Comparison of ENCODE assay signal across 1 cellular context in the genomic region with DNA sequence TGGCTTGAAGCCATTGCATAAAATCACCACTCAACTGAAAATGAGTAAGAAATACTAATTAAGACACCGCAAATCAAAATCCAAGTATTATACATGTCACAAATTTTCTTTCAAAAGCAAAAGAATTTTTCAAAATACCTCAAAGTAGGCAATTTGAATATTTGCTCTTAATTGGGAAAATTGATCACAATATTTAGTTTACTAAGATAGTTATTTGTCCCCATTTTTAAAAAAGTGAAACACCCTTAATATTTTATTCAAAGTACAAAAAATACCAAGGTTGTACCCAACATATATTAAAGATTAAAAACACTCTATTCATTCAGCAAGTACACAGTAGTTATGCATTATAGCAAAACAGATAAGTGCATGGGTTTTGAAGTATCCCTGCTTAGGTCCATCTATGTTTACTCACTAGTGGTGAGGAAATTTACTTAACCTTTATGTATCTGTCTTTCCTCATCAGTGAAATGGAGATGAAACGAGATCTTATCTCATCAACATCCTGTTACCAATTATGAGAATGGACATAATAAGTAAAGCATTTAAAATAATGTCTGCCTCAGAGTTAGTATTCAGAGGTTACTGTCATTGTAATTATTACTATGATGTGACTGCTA.
TF ChIP-seq lines count a peak whose summit lies in the region.

No MANE protein-coding gene starts in this region.

TF ChIP-seq in HepG2, 621 proteins besides CTCF, POLR2A, EP300 and RAD21 (continued from another document and continues in another):
- TF ChIP-seq, protein P1, sequence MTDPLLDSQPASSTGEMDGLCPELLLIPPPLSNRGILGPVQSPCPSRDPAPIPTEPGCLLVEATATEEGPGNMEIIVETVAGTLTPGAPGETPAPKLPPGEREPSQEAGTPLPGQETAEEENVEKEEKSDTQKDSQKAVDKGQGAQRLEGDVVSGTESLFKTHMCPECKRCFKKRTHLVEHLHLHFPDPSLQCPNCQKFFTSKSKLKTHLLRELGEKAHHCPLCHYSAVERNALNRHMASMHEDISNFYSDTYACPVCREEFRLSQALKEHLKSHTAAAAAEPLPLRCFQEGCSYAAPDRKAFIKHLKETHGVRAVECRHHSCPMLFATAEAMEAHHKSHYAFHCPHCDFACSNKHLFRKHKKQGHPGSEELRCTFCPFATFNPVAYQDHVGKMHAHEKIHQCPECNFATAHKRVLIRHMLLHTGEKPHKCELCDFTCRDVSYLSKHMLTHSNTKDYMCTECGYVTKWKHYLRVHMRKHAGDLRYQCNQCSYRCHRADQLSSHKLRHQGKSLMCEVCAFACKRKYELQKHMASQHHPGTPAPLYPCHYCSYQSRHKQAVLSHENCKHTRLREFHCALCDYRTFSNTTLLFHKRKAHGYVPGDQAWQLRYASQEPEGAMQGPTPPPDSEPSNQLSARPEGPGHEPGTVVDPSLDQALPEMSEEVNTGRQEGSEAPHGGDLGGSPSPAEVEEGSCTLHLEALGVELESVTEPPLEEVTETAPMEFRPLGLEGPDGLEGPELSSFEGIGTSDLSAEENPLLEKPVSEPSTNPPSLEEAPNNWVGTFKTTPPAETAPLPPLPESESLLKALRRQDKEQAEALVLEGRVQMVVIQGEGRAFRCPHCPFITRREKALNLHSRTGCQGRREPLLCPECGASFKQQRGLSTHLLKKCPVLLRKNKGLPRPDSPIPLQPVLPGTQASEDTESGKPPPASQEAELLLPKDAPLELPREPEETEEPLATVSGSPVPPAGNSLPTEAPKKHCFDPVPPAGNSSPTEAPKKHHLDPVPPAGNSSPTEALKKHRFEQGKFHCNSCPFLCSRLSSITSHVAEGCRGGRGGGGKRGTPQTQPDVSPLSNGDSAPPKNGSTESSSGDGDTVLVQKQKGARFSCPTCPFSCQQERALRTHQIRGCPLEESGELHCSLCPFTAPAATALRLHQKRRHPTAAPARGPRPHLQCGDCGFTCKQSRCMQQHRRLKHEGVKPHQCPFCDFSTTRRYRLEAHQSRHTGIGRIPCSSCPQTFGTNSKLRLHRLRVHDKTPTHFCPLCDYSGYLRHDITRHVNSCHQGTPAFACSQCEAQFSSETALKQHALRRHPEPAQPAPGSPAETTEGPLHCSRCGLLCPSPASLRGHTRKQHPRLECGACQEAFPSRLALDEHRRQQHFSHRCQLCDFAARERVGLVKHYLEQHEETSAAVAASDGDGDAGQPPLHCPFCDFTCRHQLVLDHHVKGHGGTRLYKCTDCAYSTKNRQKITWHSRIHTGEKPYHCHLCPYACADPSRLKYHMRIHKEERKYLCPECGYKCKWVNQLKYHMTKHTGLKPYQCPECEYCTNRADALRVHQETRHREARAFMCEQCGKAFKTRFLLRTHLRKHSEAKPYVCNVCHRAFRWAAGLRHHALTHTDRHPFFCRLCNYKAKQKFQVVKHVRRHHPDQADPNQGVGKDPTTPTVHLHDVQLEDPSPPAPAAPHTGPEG (CRISPR knock-in tag; IDR thresholded peaks at IDR 0.05) = no peak
- TF ChIP-seq ZEB1 (IDR thresholded peaks at IDR 0.05; ENCODE audit: insufficient replicate concordance, low read depth) (no peak), SMC3 (IDR thresholded peaks at IDR 0.05; ENCODE audit: low read length) (peak; percentile 16; the same call in 1 of the 2 replicates), ZNF746 (CRISPR knock-in tag; IDR thresholded peaks at IDR 0.05) (no peak), ZNF629 (CRISPR knock-in tag; conservative IDR thresholded peaks at IDR 0.05) (peak; percentile 36), KLF9 (CRISPR knock-in tag; IDR thresholded peaks at IDR 0.05; ENCODE audit: low read depth) (peak; percentile 95), KMT2B (CRISPR knock-in tag; IDR thresholded peaks at IDR 0.05) (peak; percentile 64; the same call in 1 of the 2 replicates), IRF2 (CRISPR knock-in tag; IDR thresholded peaks at IDR 0.05) (peak; percentile 90; the same call in 1 of the 2 replicates), SATB2 (CRISPR knock-in tag; IDR thresholded peaks at IDR 0.05) (peak; percentile 82; the same call in 1 of the 2 replicates), MAF1 (CRISPR knock-in tag; IDR thresholded peaks at IDR 0.05; ENCODE audit: borderline replicate concordance) (no peak), HDAC2 (CRISPR knock-in tag; IDR thresholded peaks at IDR 0.05) (peak; percentile 99), ZNF607 (CRISPR knock-in tag; IDR thresholded peaks at IDR 0.05; ENCODE audit: borderline replicate concordance) (no peak), ATF1 (CRISPR knock-in tag; IDR thresholded peaks at IDR 0.05) (peak; percentile 77), ELK4 (CRISPR knock-in tag; IDR thresholded peaks at IDR 0.05; ENCODE audit: borderline replicate concordance) (no peak), TGIF2 (CRISPR knock-in tag; IDR thresholded peaks at IDR 0.05) (peak; percentile 84; the same call in 1 of the 2 replicates), ZNF414 (CRISPR knock-in tag; IDR thresholded peaks at IDR 0.05) (no peak; the same call in 1 of the 2 replicates), ZSCAN9 (CRISPR knock-in tag; IDR thresholded peaks at IDR 0.05; ENCODE audit: borderline replicate concordance) (peak; percentile 66; the same call in 1 of the 2 replicates), NFIB (CRISPR knock-in tag; IDR thresholded peaks at IDR 0.05; ENCODE audit: borderline replicate concordance) (no peak), SOX6 (IDR thresholded peaks at IDR 0.05) (no peak), SOX6 (CRISPR knock-in tag; IDR thresholded peaks at IDR 0.05) (peak; percentile 80), ARID2 (CRISPR knock-in tag; IDR thresholded peaks at IDR 0.05; ENCODE audit: borderline replicate concordance) (no peak), ZNF749 (CRISPR knock-in tag; IDR thresholded peaks at IDR 0.05; ENCODE audit: borderline replicate concordance) (peak; percentile 75; the same call in 1 of the 2 replicates), CBFB (CRISPR knock-in tag; IDR thresholded peaks at IDR 0.05) (peak; percentile 93; the same call in 1 of the 2 replicates), NCOA5 (CRISPR knock-in tag; IDR thresholded peaks at IDR 0.05) (peak; percentile 82; the same call in 1 of the 2 replicates), ZNF329 (CRISPR knock-in tag; IDR thresholded peaks at IDR 0.05; ENCODE audit: low read depth) (no peak), MZF1 (CRISPR knock-in tag; IDR thresholded peaks at IDR 0.05; ENCODE audit: borderline replicate concordance) (no peak)
- TF ChIP-seq, protein P2, sequence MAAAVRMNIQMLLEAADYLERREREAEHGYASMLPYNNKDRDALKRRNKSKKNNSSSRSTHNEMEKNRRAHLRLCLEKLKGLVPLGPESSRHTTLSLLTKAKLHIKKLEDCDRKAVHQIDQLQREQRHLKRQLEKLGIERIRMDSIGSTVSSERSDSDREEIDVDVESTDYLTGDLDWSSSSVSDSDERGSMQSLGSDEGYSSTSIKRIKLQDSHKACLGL (CRISPR knock-in tag; IDR thresholded peaks at IDR 0.05) = no peak
- TF ChIP-seq, protein P3, sequence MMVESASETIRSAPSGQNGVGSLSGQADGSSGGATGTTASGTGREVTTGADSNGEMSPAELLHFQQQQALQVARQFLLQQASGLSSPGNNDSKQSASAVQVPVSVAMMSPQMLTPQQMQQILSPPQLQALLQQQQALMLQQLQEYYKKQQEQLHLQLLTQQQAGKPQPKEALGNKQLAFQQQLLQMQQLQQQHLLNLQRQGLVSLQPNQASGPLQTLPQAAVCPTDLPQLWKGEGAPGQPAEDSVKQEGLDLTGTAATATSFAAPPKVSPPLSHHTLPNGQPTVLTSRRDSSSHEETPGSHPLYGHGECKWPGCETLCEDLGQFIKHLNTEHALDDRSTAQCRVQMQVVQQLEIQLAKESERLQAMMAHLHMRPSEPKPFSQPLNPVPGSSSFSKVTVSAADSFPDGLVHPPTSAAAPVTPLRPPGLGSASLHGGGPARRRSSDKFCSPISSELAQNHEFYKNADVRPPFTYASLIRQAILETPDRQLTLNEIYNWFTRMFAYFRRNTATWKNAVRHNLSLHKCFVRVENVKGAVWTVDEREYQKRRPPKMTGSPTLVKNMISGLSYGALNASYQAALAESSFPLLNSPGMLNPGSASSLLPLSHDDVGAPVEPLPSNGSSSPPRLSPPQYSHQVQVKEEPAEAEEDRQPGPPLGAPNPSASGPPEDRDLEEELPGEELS (CRISPR knock-in tag; IDR thresholded peaks at IDR 0.05) = peak; percentile 98
- TF ChIP-seq, protein P4, sequence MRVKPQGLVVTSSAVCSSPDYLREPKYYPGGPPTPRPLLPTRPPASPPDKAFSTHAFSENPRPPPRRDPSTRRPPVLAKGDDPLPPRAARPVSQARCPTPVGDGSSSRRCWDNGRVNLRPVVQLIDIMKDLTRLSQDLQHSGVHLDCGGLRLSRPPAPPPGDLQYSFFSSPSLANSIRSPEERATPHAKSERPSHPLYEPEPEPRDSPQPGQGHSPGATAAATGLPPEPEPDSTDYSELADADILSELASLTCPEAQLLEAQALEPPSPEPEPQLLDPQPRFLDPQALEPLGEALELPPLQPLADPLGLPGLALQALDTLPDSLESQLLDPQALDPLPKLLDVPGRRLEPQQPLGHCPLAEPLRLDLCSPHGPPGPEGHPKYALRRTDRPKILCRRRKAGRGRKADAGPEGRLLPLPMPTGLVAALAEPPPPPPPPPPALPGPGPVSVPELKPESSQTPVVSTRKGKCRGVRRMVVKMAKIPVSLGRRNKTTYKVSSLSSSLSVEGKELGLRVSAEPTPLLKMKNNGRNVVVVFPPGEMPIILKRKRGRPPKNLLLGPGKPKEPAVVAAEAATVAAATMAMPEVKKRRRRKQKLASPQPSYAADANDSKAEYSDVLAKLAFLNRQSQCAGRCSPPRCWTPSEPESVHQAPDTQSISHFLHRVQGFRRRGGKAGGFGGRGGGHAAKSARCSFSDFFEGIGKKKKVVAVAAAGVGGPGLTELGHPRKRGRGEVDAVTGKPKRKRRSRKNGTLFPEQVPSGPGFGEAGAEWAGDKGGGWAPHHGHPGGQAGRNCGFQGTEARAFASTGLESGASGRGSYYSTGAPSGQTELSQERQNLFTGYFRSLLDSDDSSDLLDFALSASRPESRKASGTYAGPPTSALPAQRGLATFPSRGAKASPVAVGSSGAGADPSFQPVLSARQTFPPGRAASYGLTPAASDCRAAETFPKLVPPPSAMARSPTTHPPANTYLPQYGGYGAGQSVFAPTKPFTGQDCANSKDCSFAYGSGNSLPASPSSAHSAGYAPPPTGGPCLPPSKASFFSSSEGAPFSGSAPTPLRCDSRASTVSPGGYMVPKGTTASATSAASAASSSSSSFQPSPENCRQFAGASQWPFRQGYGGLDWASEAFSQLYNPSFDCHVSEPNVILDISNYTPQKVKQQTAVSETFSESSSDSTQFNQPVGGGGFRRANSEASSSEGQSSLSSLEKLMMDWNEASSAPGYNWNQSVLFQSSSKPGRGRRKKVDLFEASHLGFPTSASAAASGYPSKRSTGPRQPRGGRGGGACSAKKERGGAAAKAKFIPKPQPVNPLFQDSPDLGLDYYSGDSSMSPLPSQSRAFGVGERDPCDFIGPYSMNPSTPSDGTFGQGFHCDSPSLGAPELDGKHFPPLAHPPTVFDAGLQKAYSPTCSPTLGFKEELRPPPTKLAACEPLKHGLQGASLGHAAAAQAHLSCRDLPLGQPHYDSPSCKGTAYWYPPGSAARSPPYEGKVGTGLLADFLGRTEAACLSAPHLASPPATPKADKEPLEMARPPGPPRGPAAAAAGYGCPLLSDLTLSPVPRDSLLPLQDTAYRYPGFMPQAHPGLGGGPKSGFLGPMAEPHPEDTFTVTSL (CRISPR knock-in tag; IDR thresholded peaks at IDR 0.05; ENCODE audit: borderline replicate concordance) = peak; percentile 98
- TF ChIP-seq, protein P5, sequence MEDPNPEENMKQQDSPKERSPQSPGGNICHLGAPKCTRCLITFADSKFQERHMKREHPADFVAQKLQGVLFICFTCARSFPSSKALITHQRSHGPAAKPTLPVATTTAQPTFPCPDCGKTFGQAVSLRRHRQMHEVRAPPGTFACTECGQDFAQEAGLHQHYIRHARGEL (CRISPR knock-in tag; IDR thresholded peaks at IDR 0.05) = no peak
- TF ChIP-seq, protein P6, sequence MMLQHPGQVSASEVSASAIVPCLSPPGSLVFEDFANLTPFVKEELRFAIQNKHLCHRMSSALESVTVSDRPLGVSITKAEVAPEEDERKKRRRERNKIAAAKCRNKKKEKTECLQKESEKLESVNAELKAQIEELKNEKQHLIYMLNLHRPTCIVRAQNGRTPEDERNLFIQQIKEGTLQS (CRISPR knock-in tag; IDR thresholded peaks at IDR 0.05) = peak; percentile 87
- TF ChIP-seq, protein P7, sequence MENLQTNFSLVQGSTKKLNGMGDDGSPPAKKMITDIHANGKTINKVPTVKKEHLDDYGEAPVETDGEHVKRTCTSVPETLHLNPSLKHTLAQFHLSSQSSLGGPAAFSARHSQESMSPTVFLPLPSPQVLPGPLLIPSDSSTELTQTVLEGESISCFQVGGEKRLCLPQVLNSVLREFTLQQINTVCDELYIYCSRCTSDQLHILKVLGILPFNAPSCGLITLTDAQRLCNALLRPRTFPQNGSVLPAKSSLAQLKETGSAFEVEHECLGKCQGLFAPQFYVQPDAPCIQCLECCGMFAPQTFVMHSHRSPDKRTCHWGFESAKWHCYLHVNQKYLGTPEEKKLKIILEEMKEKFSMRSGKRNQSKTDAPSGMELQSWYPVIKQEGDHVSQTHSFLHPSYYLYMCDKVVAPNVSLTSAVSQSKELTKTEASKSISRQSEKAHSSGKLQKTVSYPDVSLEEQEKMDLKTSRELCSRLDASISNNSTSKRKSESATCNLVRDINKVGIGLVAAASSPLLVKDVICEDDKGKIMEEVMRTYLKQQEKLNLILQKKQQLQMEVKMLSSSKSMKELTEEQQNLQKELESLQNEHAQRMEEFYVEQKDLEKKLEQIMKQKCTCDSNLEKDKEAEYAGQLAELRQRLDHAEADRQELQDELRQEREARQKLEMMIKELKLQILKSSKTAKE (CRISPR knock-in tag; IDR thresholded peaks at IDR 0.05; ENCODE audit: borderline replicate concordance) = peak; percentile 89
